In the genomic region with DNA sequence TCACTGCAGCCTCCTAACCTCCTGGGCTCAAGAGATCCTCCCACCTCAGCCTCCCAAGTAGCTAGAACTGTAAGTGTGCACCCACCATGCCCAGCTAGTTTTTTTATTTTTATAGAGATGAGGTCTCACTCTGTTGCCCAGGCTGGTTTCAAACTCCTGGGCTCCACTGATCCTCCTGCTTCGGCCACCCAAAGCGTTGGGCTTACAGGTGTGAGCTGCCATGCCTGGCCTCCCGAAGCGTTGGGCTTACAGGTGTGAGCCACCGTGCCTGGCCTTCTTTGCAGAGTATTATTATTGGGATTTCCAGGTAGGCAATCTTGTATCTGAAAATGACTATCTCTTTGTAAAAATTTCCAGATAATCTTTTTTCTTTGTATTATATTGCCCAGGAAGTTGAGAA, we compare ENCODE assay signal across 17 cellular contexts. TPM values are rescaled to one million over a fixed set of nuclear protein-coding genes. Genes with fewer than 3 reads are reported as not detected.
DNase-seq lines count a peak whose midpoint lies in the region; ATAC-seq and TF ChIP-seq lines count a peak whose summit lies in the region.
"Had no signal": no experiment of that assay in that cellular context is flagged by ENCODE, and none has a peak within 500 bp of the region (broad histone marks: within the 10 kb centered on the region; RNA-seq: fewer than 3 reads in every experiment).

No MANE protein-coding gene starts in this region.

- H3K4me1 Mint-ChIP-seq in activated CD4-positive, alpha-beta T cell treated with anti-CD3 and anti-CD28 coated beads, Interleukin-2, amount 10 ng/mL, durations not matched to agents 24 days and 14 days: peaks cover 6% of the 10 kb centered on the region
- H3K4me1 Mint-ChIP-seq: B cell had no signal

- H3K27me3 Mint-ChIP-seq in activated CD4-positive, alpha-beta T cell treated with anti-CD3 and anti-CD28 coated beads, Interleukin-2, amount 10 ng/mL, durations not matched to agents 24 days and 14 days: no peaks in the 10 kb centered on the region
- H3K27me3 Mint-ChIP-seq: B cell; CD4-positive, alpha-beta T cell had no signal

- no peak overlapping the region for H3K4me3 ChIP-seq in lung
- peak overlapping the region; percentile 37 for H3K4me3 ChIP-seq in trophoblast cell (ENCODE audit: low read depth, low read length)
- H3K4me3 ChIP-seq: A549; BLaER1 treated with 17β-estradiol and CSF1 and Interleukin-3, amounts not matched to agents 10 nM and 100 nM had no signal

- no peak for TF ChIP-seq CTCF in lung (IDR thresholded peaks at IDR 0.05; ENCODE audit: control extremely low read depth, extremely low read depth)

- no peak overlapping the region for H3K27ac Mint-ChIP-seq in activated CD4-positive, alpha-beta T cell treated with anti-CD3 and anti-CD28 coated beads, Interleukin-2, amount 10 ng/mL, durations not matched to agents 24 days and 14 days
- H3K27ac Mint-ChIP-seq: B cell; CD4-positive, alpha-beta T cell; CD8-positive, alpha-beta T cell had no signal

- peak; percentile 34 for DNase-seq in activated CD4-positive, alpha-beta T cell treated with anti-CD3 and anti-CD28 coated beads, Interleukin-2, amount 10 ng/mL, durations not matched to agents 24 days and 14 days
- DNase-seq in activated CD4-positive, alpha-beta T cell treated with anti-CD3 and anti-CD28 coated beads, Interleukin-2, amount 50 U/mL, for 1 hour: no peak
- DNase-seq in lung (ENCODE audit: low spot score) (peak; percentile 24), trophoblast cell (no peak), HuH-7 (ENCODE audit: low spot score) (no peak)
- DNase-seq: AML-193; Caco-2; Calu3; CD4-positive, alpha-beta T cell; CD8-positive, alpha-beta T cell; DMS79 treated with DMSO at 0.1 percent for 48 hours; GF-D8 had no signal

- H3K36me3 Mint-ChIP-seq in activated CD4-positive, alpha-beta T cell treated with anti-CD3 and anti-CD28 coated beads, Interleukin-2, amount 10 ng/mL, durations not matched to agents 24 days and 14 days (ENCODE audit: low read depth): peaks cover 19% of the 10 kb centered on the region

- no peak overlapping the region for H3K18ac ChIP-seq in trophoblast cell (ENCODE audit: low read length)

- H3K27me3 ChIP-seq in lung (ENCODE audit: control insufficient read depth, insufficient read depth) (no peaks in the 10 kb centered on the region), trophoblast cell (ENCODE audit: insufficient read depth, low read length) (no peaks in the 10 kb centered on the region)
- H3K27me3 ChIP-seq: BLaER1 treated with 17β-estradiol and CSF1 and Interleukin-3, amounts not matched to agents 10 nM and 100 nM had no signal

- no peak for ATAC-seq in lung (ENCODE audit: insufficient read depth, low FRiP score)
- ATAC-seq: A549; CD8-positive, alpha-beta T cell had no signal

- H3K36me3 ChIP-seq in lung (ENCODE audit: control insufficient read depth in 2 of 2, insufficient read depth in 2 of 2, low read length in 2 of 2) (peaks cover 5 to 7% of the 10 kb centered on the region in 2 donors), trophoblast cell (ENCODE audit: control insufficient read depth in 1 of 2, insufficient read depth in 2 of 2, low read length in 2 of 2) (peaks cover 8 to 15% of the 10 kb centered on the region in 2 experiments)

- H3K4me1 ChIP-seq in lung (ENCODE audit: control insufficient read depth in 2 of 2, insufficient read depth in 2 of 2, low read length in 2 of 2): peaks cover 2 to 3% of the 10 kb centered on the region in 2 donors
- H3K4me1 ChIP-seq in trophoblast cell (ENCODE audit: control insufficient read depth in 1 of 2, insufficient read depth in 2 of 2, low read length in 2 of 2): no peaks in the 10 kb centered on the region
- H3K4me1 ChIP-seq: A549, Caco-2 had no signal

- no peak overlapping the region for H2AFZ ChIP-seq in trophoblast cell (ENCODE audit: insufficient read depth, low read length, poor library complexity)

- no peaks in the 10 kb centered on the region for H3K79me1 ChIP-seq in trophoblast cell (ENCODE audit: low read length)

- no peak overlapping the region for H4K8ac ChIP-seq in trophoblast cell (ENCODE audit: low read depth, low read length)

- no peak overlapping the region for H3K4ac ChIP-seq in trophoblast cell (ENCODE audit: low read depth, low read length)

- H2AK5ac ChIP-seq in trophoblast cell (ENCODE audit: low read length): no peak overlapping the region

- H3K4me3 Mint-ChIP-seq in activated CD4-positive, alpha-beta T cell treated with anti-CD3 and anti-CD28 coated beads, Interleukin-2, amount 10 ng/mL, durations not matched to agents 24 days and 14 days: no peak overlapping the region
- H3K4me3 Mint-ChIP-seq: B cell; CD4-positive, alpha-beta T cell; CD8-positive, alpha-beta T cell had no signal

- whole genome bisulfite sequencing in lung, 2 donors: 96 to 99% methylated on average over 5 of the region's 5 CpGs
- WGBS in trophoblast cell (ENCODE audit: extremely low coverage, insufficient coverage, insufficient read length): no CpG with 5 or more reads among the region's 5 CpGs

- no peak overlapping the region for H4K12ac ChIP-seq in trophoblast cell (ENCODE audit: low read depth, low read length)

- no peaks in the 10 kb centered on the region for H3K79me2 ChIP-seq in trophoblast cell (ENCODE audit: control insufficient read depth, insufficient read depth, low read length, poor library complexity)

- H4K91ac ChIP-seq in trophoblast cell (ENCODE audit: low read depth, low read length): no peak overlapping the region

- no peaks in the 10 kb centered on the region for H3K9me3 Mint-ChIP-seq in activated CD4-positive, alpha-beta T cell treated with anti-CD3 and anti-CD28 coated beads, Interleukin-2, amount 10 ng/mL, durations not matched to agents 24 days and 14 days
- H3K9me3 Mint-ChIP-seq: CD8-positive, alpha-beta T cell had no signal

- H3K14ac ChIP-seq in trophoblast cell (ENCODE audit: low read length): no peak overlapping the region

- H3K27ac ChIP-seq in lung (ENCODE audit: low read depth in 1 of 2, low read length in 1 of 2): no peak overlapping the region
- H3K27ac ChIP-seq in trophoblast cell (ENCODE audit: low read depth, low read length): no peak overlapping the region
- H3K27ac ChIP-seq: 22Rv1; A549; BLaER1 treated with 17β-estradiol and CSF1 and Interleukin-3, amounts not matched to agents 10 nM and 100 nM; C4-2B had no signal

- H3K4me2 ChIP-seq in trophoblast cell (ENCODE audit: low read length): no peak overlapping the region
- H3K4me2 ChIP-seq: A549; BLaER1 treated with 17β-estradiol and CSF1 and Interleukin-3, amounts not matched to agents 10 nM and 100 nM had no signal

- H2BK5ac ChIP-seq in trophoblast cell (ENCODE audit: low read depth, low read length, poor library complexity): no peak overlapping the region

- no peaks in the 10 kb centered on the region for H3K9me3 ChIP-seq in lung (ENCODE audit: control insufficient read depth in 2 of 2, insufficient read depth in 1 of 2, low read length in 1 of 2)
- H3K9me3 ChIP-seq in trophoblast cell (ENCODE audit: insufficient read depth, low read depth, low read length): peaks cover 1% of the 10 kb centered on the region
- H3K9me3 ChIP-seq: A549, Caco-2 had no signal

- H2BK12ac ChIP-seq in trophoblast cell (ENCODE audit: low read length): no peak overlapping the region

- intact Hi-C loops in activated CD4-positive, alpha-beta T cell treated with anti-CD3 and anti-CD28 coated beads, Interleukin-2, amount 10 ng/mL, durations not matched to agents 24 days and 14 days (cut with micrococcal nuclease): no loop called here

- no peak overlapping the region for H2BK120ac ChIP-seq in trophoblast cell (ENCODE audit: insufficient read depth, low read length, poor library complexity)

- H3K9ac ChIP-seq in trophoblast cell (ENCODE audit: low read length): no peak overlapping the region
- H3K9ac ChIP-seq: BLaER1 treated with 17β-estradiol and CSF1 and Interleukin-3, amounts not matched to agents 10 nM and 100 nM had no signal

- H3K23ac ChIP-seq in trophoblast cell (ENCODE audit: low read length): no peak overlapping the region

RNA-seq across cellular contexts. Expression of a gene that starts 23.1 kb away (rescaled TPM):
- 94.6 and 96.3 TPM in 2 replicates for total RNA-seq in activated CD4-positive, alpha-beta T cell treated with anti-CD3 and anti-CD28 coated beads, Interleukin-2, amount 10 ng/mL, durations not matched to agents 24 days and 14 days
- total RNA-seq in lung: 10 to 100 TPM in 1 of 2 donors, 1 to 10 TPM in 1; 9.3 to 13.5 TPM
- 1 to 10 TPM; 2.1 to 4.4 TPM for polyA plus RNA-seq in lung
- 19.4 and 19.7 TPM in 2 replicates for polyA plus RNA-seq in trophoblast cell (2013)

Comparison
In these comparisons a context has a peak if more than half of its experiments do, and no peak if none do; other contexts are left out.
1. DNase-seq: peak in activated CD4-positive, alpha-beta T cell treated with anti-CD3 and anti-CD28 coated beads, Interleukin-2, amount 10 ng/mL, durations not matched to agents 24 days and 14 days (single experiment) and lung (single experiment); none in activated CD4-positive, alpha-beta T cell treated with anti-CD3 and anti-CD28 coated beads, Interleukin-2, amount 50 U/mL, for 1 hour (single experiment), trophoblast cell (0 of 2) and HuH-7 (single experiment).